In genomic region chr17:43772877-43773648, GRCh38 we compare ENCODE assay signal across 14 cellular contexts. TPM values are rescaled to one million over a fixed set of nuclear protein-coding genes. Genes with fewer than 3 reads are reported as not detected.
A peak's percentile ranks its signal among the peaks of the same experiment; 100 is the strongest.
DNase-seq lines count a peak whose midpoint lies in the region; ATAC-seq, FAIRE-seq and TF ChIP-seq lines count a peak whose summit lies in the region.
"Had no signal": no experiment of that assay in that cellular context is flagged by ENCODE, and none has a peak within 500 bp of the region (broad histone marks: within the 10 kb centered on the region; RNA-seq: fewer than 3 reads in every experiment).

No MANE protein-coding gene starts in this region.

- no peak for TF ChIP-seq POLR2A in gastrocnemius medialis (IDR thresholded peaks at IDR 0.05)

- H3K4me3 ChIP-seq in kidney (ENCODE audit: low read length in 2 of 2) (no peak overlapping the region), gastrocnemius medialis (peak overlapping the region in 1 of 4 donors; percentile 11)
- H3K4me3 ChIP-seq in effector memory CD4-positive, alpha-beta T cell (ENCODE audit: insufficient read depth, low read depth, low read length, poor library complexity, severe bottlenecking), result no peak overlapping the region

- H3K36me3 ChIP-seq in kidney (ENCODE audit: control insufficient read depth in 1 of 2, insufficient read depth in 2 of 2, low read length in 2 of 2) (peaks cover 52 to 71% of the 10 kb centered on the region in 2 donors), gastrocnemius medialis (peaks cover 0 to 46% of the 10 kb centered on the region in 2 donors)
- H3K36me3 ChIP-seq in effector memory CD4-positive, alpha-beta T cell (ENCODE audit: control insufficient read depth, insufficient read depth, low read length), result peaks cover 30% of the 10 kb centered on the region

- H3K27ac ChIP-seq in kidney (ENCODE audit: low read depth in 2 of 2, low read length in 2 of 2), result peak overlapping the region; percentile 23 to 48
- H3K27ac ChIP-seq in gastrocnemius medialis, result peak overlapping the region; percentile 98 to 100 (median 100)
- no peak overlapping the region for H3K27ac ChIP-seq in effector memory CD4-positive, alpha-beta T cell (ENCODE audit: insufficient read depth, low read length, poor library complexity, severe bottlenecking)

- no peaks in the 10 kb centered on the region for H3K27me3 ChIP-seq in gastrocnemius medialis
- no peaks in the 10 kb centered on the region for H3K27me3 ChIP-seq in effector memory CD4-positive, alpha-beta T cell (replicated peaks; ENCODE audit: control insufficient read depth, insufficient read depth, low read length, poor library complexity, severe bottlenecking)

- in situ Hi-C loops in gastrocnemius medialis (cut with MboI; ENCODE audit: low sequenced_read_pairs in 4 of 4), result no loop called here

- peak; percentile 54 to 70 for ATAC-seq in gastrocnemius medialis
- ATAC-seq in GM21576 (IDR thresholded peaks at IDR 0.05; ENCODE audit: unreplicated experiment), result no peak

- H3K4me1 ChIP-seq in kidney (ENCODE audit: control insufficient read depth in 1 of 2, insufficient read depth in 1 of 2, low read depth in 1 of 2, low read length in 2 of 2) (peaks cover 14 to 15% of the 10 kb centered on the region in 2 donors), gastrocnemius medialis (peaks cover 68 to 76% of the 10 kb centered on the region in 2 donors)
- H3K4me1 ChIP-seq in effector memory CD4-positive, alpha-beta T cell (ENCODE audit: control insufficient read depth, insufficient read depth, low read length, poor library complexity, severe bottlenecking), result peaks cover 3% of the 10 kb centered on the region

- DNase-seq in GF-D8 (lab: John Stamatoyannopoulos, UW) (peak; percentile 99), SIG-M5 treated with dmso at 0.1 percent for 504 hours (lab: John Stamatoyannopoulos, UW; ENCODE audit: unreplicated experiment) (peak; percentile 99), kidney (no peak), gastrocnemius medialis (peak; percentile 62 to 86), 8988T (no peak), putamen (ENCODE audit: low spot score) (no peak)
- DNase-seq in effector memory CD4-positive, alpha-beta T cell, result no peak
- DNase-seq: activated CD4-positive, alpha-beta T cell treated with anti-CD3 and anti-CD28 coated beads for 4 hours; IMR-90; SHP77 treated with DMSO at 0.1 percent for 48 hours had no signal

- TF ChIP-seq CTCF in kidney (IDR thresholded peaks at IDR 0.05; ENCODE audit: borderline replicate concordance, extremely low read depth, insufficient read depth), result no peak
- no peak for TF ChIP-seq CTCF in gastrocnemius medialis (IDR thresholded peaks at IDR 0.05 in 4 of 5, conservative IDR thresholded peaks at IDR 0.05 in 1 of 5)

- H3K9ac ChIP-seq in kidney (ENCODE audit: low read length in 2 of 2), result no peak overlapping the region

- H3K9me3 ChIP-seq in kidney (ENCODE audit: control insufficient read depth in 1 of 2, low read length in 2 of 2) (no peaks in the 10 kb centered on the region), gastrocnemius medialis (no peaks in the 10 kb centered on the region)
- no peaks in the 10 kb centered on the region for H3K9me3 ChIP-seq in effector memory CD4-positive, alpha-beta T cell (ENCODE audit: control insufficient read depth, low read length)

- intact Hi-C loops in kidney (cut with DNase I), result no loop called here
- intact Hi-C loops in gastrocnemius medialis (cut with DNase I; ENCODE audit: low total_unique reads), result loop anchor here (10.0 kb wide), 3 partner anchors 342 to 1522 kb away; partner anchors contain the start of genes PTGES3L and RUNDC1

- FAIRE-seq in kidney (lab: Jason Lieb, UNC), result no peak
- FAIRE-seq: D721Med, GM12891 had no signal

RNA-seq across cellular contexts. Expression of gene DUSP3, which starts 5.7 kb away (rescaled TPM):
- total RNA-seq in kidney, result 102 TPM
- polyA plus RNA-seq in kidney (ENCODE audit: insufficient read depth, low read depth, low replicate concordance), result 126 TPM
- total RNA-seq in gastrocnemius medialis, result 100 to 1,000 TPM; 121 to 184 (median 145) TPM

RNA-seq across cellular contexts. Expression of gene CFAP97D1, which starts 7.2 kb away (rescaled TPM):
- total RNA-seq in kidney, result not detected
- polyA plus RNA-seq in kidney (ENCODE audit: insufficient read depth, low read depth, low replicate concordance), result not detected
- not detected for total RNA-seq in gastrocnemius medialis
- polyA plus RNA-seq: IMR-90 had no signal

RNA-seq across cellular contexts. Expression of gene SOST, which starts 14.5 kb away (rescaled TPM):
- total RNA-seq in kidney (0.09 TPM), gastrocnemius medialis (not detected)
- polyA plus RNA-seq in kidney (ENCODE audit: insufficient read depth, low read depth, low replicate concordance), result 15.1 TPM
- total RNA-seq: IMR-90, omental fat pad had no signal
- polyA plus RNA-seq: IMR-90 had no signal

RNA-seq across cellular contexts. Expression of gene MPP3, which starts 59.9 kb away (rescaled TPM):
- 5.8 TPM for total RNA-seq in kidney
- 3.2 TPM for polyA plus RNA-seq in kidney (ENCODE audit: insufficient read depth, low read depth, low replicate concordance)
- 1 to 10 TPM in 2 of 4 donors, under 1 TPM in 2; 0.12 to 2.4 (median 1.1) TPM for total RNA-seq in gastrocnemius medialis

Comparison
In these comparisons a context has a peak if more than half of its experiments do, and no peak if none do; other contexts are left out.
1. DNase-seq: peak in GF-D8 (single experiment), SIG-M5 treated with dmso at 0.1 percent for 504 hours (single experiment) and gastrocnemius medialis (2 of 2); none in kidney (single experiment), 8988T (single experiment), putamen (single experiment) and effector memory CD4-positive, alpha-beta T cell (0 of 3).